Comparison of ENCODE assay signal across 9 cellular contexts in genomic region chr9:136532799-136533774, GRCh38. TPM values are rescaled to one million over a fixed set of nuclear protein-coding genes. Genes with fewer than 3 reads are reported as not detected.
DNase-seq lines count a peak whose midpoint lies in the region; ATAC-seq and TF ChIP-seq lines count a peak whose summit lies in the region.
"Had no signal": no experiment of that assay in that cellular context is flagged by ENCODE, and none has a peak within 500 bp of the region (broad histone marks: within the 10 kb centered on the region; RNA-seq: fewer than 3 reads in every experiment).

No MANE protein-coding gene starts in this region.

- peaks cover 21% of the 10 kb centered on the region for H3K4me1 ChIP-seq in Karpas-422 (ENCODE audit: low read length)
- H3K4me1 ChIP-seq in liver (ENCODE audit: control insufficient read depth in 4 of 4, insufficient read depth in 4 of 4, low read length in 3 of 4), result peaks cover 20 to 48% (median 29%) of the 10 kb centered on the region in 4 donors

- H3K9me3 ChIP-seq in Karpas-422 (ENCODE audit: low read length) (no peaks in the 10 kb centered on the region), liver (ENCODE audit: control insufficient read depth in 4 of 4, low read length in 3 of 4) (no peaks in the 10 kb centered on the region)

- H3K36me3 ChIP-seq in Karpas-422 (ENCODE audit: insufficient read depth, low read length) (no peaks in the 10 kb centered on the region), liver (ENCODE audit: control insufficient read depth in 4 of 4, insufficient read depth in 3 of 4, low read depth in 1 of 4, low read length in 3 of 4) (no peaks in the 10 kb centered on the region)

- no peaks in the 10 kb centered on the region for H3K9me2 ChIP-seq in Karpas-422 (replicated peaks; ENCODE audit: insufficient read depth, low read length)

- H3K27ac ChIP-seq in Karpas-422 (ENCODE audit: low read length), result no peak overlapping the region
- H3K27ac ChIP-seq in liver (ENCODE audit: low read depth in 1 of 2, low read length in 2 of 2), result peak overlapping the region; percentile 43 to 46

- no peaks in the 10 kb centered on the region for H3K9me3 Mint-ChIP-seq in activated T-cell treated with anti-CD3 and anti-CD28 coated beads, Interleukin-2, amount 50 U/mL, for 24 hours
- no peaks in the 10 kb centered on the region for H3K9me3 Mint-ChIP-seq in stimulated activated naive B cell treated with anti-CD40 and anti-IgM and Interleukin-4, amounts not matched to agents 10 μg/mL and 1 μg/mL and 100 μg/mL, for 72 hours

- peak; percentile 61 for DNase-seq in Karpas-422
- DNase-seq in activated T-cell treated with anti-CD3 and anti-CD28 coated beads, Interleukin-2, amount 50 U/mL, for 24 hours, result peak; percentile 74
- no peak for DNase-seq in stimulated activated naive B cell treated with anti-CD40 and anti-IgM and Interleukin-4, amounts not matched to agents 10 μg/mL and 1 μg/mL and 100 μg/mL, for 72 hours
- DNase-seq in NCI-H2107 (lab: John Stamatoyannopoulos, UW), result no peak
- DNase-seq in AG08396 (ENCODE audit: low spot score), result no peak
- no peak for DNase-seq in islet precursor cell
- DNase-seq: NCI-H2029 treated with DMSO at 0.1 percent for 48 hours had no signal

- no peak for TF ChIP-seq CTCF in liver (IDR thresholded peaks at IDR 0.05; ENCODE audit: low read depth, low read length, missing input control)

- peaks cover 61% of the 10 kb centered on the region for H3K4me1 Mint-ChIP-seq in activated T-cell treated with anti-CD3 and anti-CD28 coated beads, Interleukin-2, amount 50 U/mL, for 24 hours (ENCODE audit: low read depth)
- H3K4me1 Mint-ChIP-seq in stimulated activated naive B cell treated with anti-CD40 and anti-IgM and Interleukin-4, amounts not matched to agents 10 μg/mL and 1 μg/mL and 100 μg/mL, for 72 hours, result peaks cover 43 to 75% of the 10 kb centered on the region in 2 donors

- no peaks in the 10 kb centered on the region for H3K79me2 ChIP-seq in Karpas-422 (ENCODE audit: low read length)

- H2AFZ ChIP-seq in Karpas-422 (ENCODE audit: low read length), result no peak overlapping the region

- H3K9ac ChIP-seq in Karpas-422 (ENCODE audit: low read length), result no peak overlapping the region
- H3K9ac ChIP-seq in liver (ENCODE audit: low read depth in 1 of 2, low read length in 2 of 2), result no peak overlapping the region

- peaks cover 52% of the 10 kb centered on the region for H3K36me3 Mint-ChIP-seq in activated T-cell treated with anti-CD3 and anti-CD28 coated beads, Interleukin-2, amount 50 U/mL, for 24 hours (ENCODE audit: low read depth)
- H3K36me3 Mint-ChIP-seq in stimulated activated naive B cell treated with anti-CD40 and anti-IgM and Interleukin-4, amounts not matched to agents 10 μg/mL and 1 μg/mL and 100 μg/mL, for 72 hours, result peaks cover 3 to 28% of the 10 kb centered on the region in 2 donors

- H3K4me3 Mint-ChIP-seq in activated T-cell treated with anti-CD3 and anti-CD28 coated beads, Interleukin-2, amount 50 U/mL, for 24 hours, result peak overlapping the region; percentile 60
- H3K4me3 Mint-ChIP-seq in stimulated activated naive B cell treated with anti-CD40 and anti-IgM and Interleukin-4, amounts not matched to agents 10 μg/mL and 1 μg/mL and 100 μg/mL, for 72 hours, result peak overlapping the region; percentile 63 to 65

- H4K20me1 ChIP-seq in Karpas-422 (ENCODE audit: insufficient read depth, low read depth, low read length), result peaks cover 36% of the 10 kb centered on the region; the same call in 1 of the 2 replicates

- no peak overlapping the region for H3K4me2 ChIP-seq in Karpas-422 (ENCODE audit: low read depth, low read length, poor library complexity, severe bottlenecking)

- no peak for TF ChIP-seq RAD21 in liver (IDR thresholded peaks at IDR 0.05)

- H3K4me3 ChIP-seq in Karpas-422 (ENCODE audit: low read length), result no peak overlapping the region
- H3K4me3 ChIP-seq in liver (ENCODE audit: low read depth in 1 of 3, low read length in 3 of 3), result no peak overlapping the region

- peak overlapping the region; percentile 94 for H3K27ac Mint-ChIP-seq in activated T-cell treated with anti-CD3 and anti-CD28 coated beads, Interleukin-2, amount 50 U/mL, for 24 hours
- H3K27ac Mint-ChIP-seq in stimulated activated naive B cell treated with anti-CD40 and anti-IgM and Interleukin-4, amounts not matched to agents 10 μg/mL and 1 μg/mL and 100 μg/mL, for 72 hours, result peak overlapping the region; percentile 77

- WGBS in liver, result 65% methylated on average over 35 of the region's 35 CpGs

- peak; percentile 36 to 66 for ATAC-seq in stimulated activated naive B cell treated with anti-CD40 and anti-IgM and Interleukin-4, amounts not matched to agents 10 μg/mL and 1 μg/mL and 100 μg/mL, for 72 hours (replicated peaks)
- ATAC-seq in GM19023 (IDR thresholded peaks at IDR 0.05; ENCODE audit: unreplicated experiment), result no peak

- H3K27me3 ChIP-seq in Karpas-422 (ENCODE audit: low read length) (no peaks in the 10 kb centered on the region), liver (ENCODE audit: control insufficient read depth in 4 of 4, insufficient read depth in 4 of 4, low read length in 3 of 4) (no peaks in the 10 kb centered on the region)

- H3K27me3 Mint-ChIP-seq in activated T-cell treated with anti-CD3 and anti-CD28 coated beads, Interleukin-2, amount 50 U/mL, for 24 hours, result no peaks in the 10 kb centered on the region
- H3K27me3 Mint-ChIP-seq in stimulated activated naive B cell treated with anti-CD40 and anti-IgM and Interleukin-4, amounts not matched to agents 10 μg/mL and 1 μg/mL and 100 μg/mL, for 72 hours, result peaks cover 0 to 6% of the 10 kb centered on the region in 2 donors

TF ChIP-seq in liver, 16 proteins besides CTCF, POLR2A, EP300 and RAD21:
- TF ChIP-seq ZBTB33 (IDR thresholded peaks at IDR 0.05) (no peak), FOXA2 (IDR thresholded peaks at IDR 0.05) (no peak), RXRA (IDR thresholded peaks at IDR 0.05) (no peak), MAX (IDR thresholded peaks at IDR 0.05) (no peak), SP1 (IDR thresholded peaks at IDR 0.05) (no peak), REST (IDR thresholded peaks at IDR 0.05) (no peak), GABPA (IDR thresholded peaks at IDR 0.05 in 1 of 2, conservative IDR thresholded peaks at IDR 0.05 in 1 of 2) (no peak), YY1 (IDR thresholded peaks at IDR 0.05) (no peak)

RNA-seq across cellular contexts. Expression of gene NOTCH1, which starts 12.8 kb away (rescaled TPM):
- total RNA-seq in Karpas-422 (2014; rRNA removed; shearing (Covaris generic); ENCODE audit: low replicate concordance), result 4.3 and 15.0 TPM in 2 replicates
- 10 to 100 TPM in 1 of 2 donors, 1 to 10 TPM in 1; 9.4 to 22.3 TPM for total RNA-seq in liver
- polyA plus RNA-seq in liver, result 1 to 10 TPM; 2.4 to 7.5 TPM

RNA-seq across cellular contexts. Expression of gene SEC16A, which starts 50.2 kb away (rescaled TPM):
- total RNA-seq in Karpas-422 (2014; rRNA removed; shearing (Covaris generic); ENCODE audit: low replicate concordance), result 21.5 and 26.6 TPM in 2 replicates
- 10 to 100 TPM; 21.7 to 96.1 TPM for total RNA-seq in liver
- polyA plus RNA-seq in liver, result 10 to 100 TPM; 43.3 to 88.7 TPM

Comparison
In these comparisons a context has a peak if more than half of its experiments do, and no peak if none do; other contexts are left out.
1. DNase-seq: peak in Karpas-422 (single experiment) and activated T-cell treated with anti-CD3 and anti-CD28 coated beads, Interleukin-2, amount 50 U/mL, for 24 hours (single experiment); none in stimulated activated naive B cell treated with anti-CD40 and anti-IgM and Interleukin-4, amounts not matched to agents 10 μg/mL and 1 μg/mL and 100 μg/mL, for 72 hours (single experiment), NCI-H2107 (single experiment), AG08396 (single experiment) and islet precursor cell (single experiment).